8 cellular contexts compared by ENCODE assay signal in genomic region chr14:81990312-81990761, GRCh38.
A peak's percentile ranks its signal among the peaks of the same experiment; 100 is the strongest.
DNase-seq lines count a peak whose midpoint lies in the region; ATAC-seq, FAIRE-seq and TF ChIP-seq lines count a peak whose summit lies in the region.

No MANE protein-coding gene starts in this region.

- POLR2A ChIA-PET in OCI-LY7 (lab: Charles Lee): interaction anchor here (0.7 to 1.1 kb wide), 2 partner anchors 9 to 347 kb away, joined by 3 read pairs; no protein-coding TSS in a partner anchor

- no peaks in the 10 kb centered on the region for H3K36me3 ChIP-seq in OCI-LY7 (ENCODE audit: insufficient read depth, low read length)
- no peaks in the 10 kb centered on the region for H3K36me3 ChIP-seq in body of pancreas (replicated peaks in 1 of 2; ENCODE audit: insufficient read depth in 1 of 2, low read depth in 2 of 2)

- H3K4me3 ChIP-seq in OCI-LY7 (ENCODE audit: low read depth, low read length, poor library complexity, severe bottlenecking): no peak overlapping the region
- no peak overlapping the region for H3K4me3 ChIP-seq in body of pancreas

- H2AFZ ChIP-seq in OCI-LY7 (ENCODE audit: low read length): no peak overlapping the region

- no peaks in the 10 kb centered on the region for H3K9me2 ChIP-seq in OCI-LY7 (ENCODE audit: insufficient read depth, low read length)

- CTCF ChIA-PET in OCI-LY7 (lab: Charles Lee; ENCODE audit: unreplicated experiment): no interaction called here

- DNase-seq in COLO668 (lab: John Stamatoyannopoulos, UW; ENCODE audit: unreplicated experiment) (peak; percentile 56), OCI-LY7 (ENCODE audit: low spot score) (peak; percentile 57), body of pancreas (peak; percentile 58 to 66 (median 60))
- DNase-seq in stimulated activated CD4-positive, alpha-beta T cell treated with anti-CD3 and anti-CD28 coated beads, Interleukin-1b, Interleukin-23, amount 100 ng/mL, for 48 hours: peak; percentile 15

- ATAC-seq in GM18873 (IDR thresholded peaks at IDR 0.05; ENCODE audit: low FRiP score, unreplicated experiment): peak; percentile 52
- peak; percentile 56 for ATAC-seq in HG03457 (IDR thresholded peaks at IDR 0.05; ENCODE audit: unreplicated experiment)
- peak; percentile 69 for ATAC-seq in body of pancreas
- ATAC-seq in HG03280 (IDR thresholded peaks at IDR 0.05; ENCODE audit: unreplicated experiment): no peak

- intact Hi-C loops in OCI-LY7 (cut with micrococcal nuclease; ENCODE audit: unreplicated experiment): loop anchor here (2.0 to 10.0 kb wide), 3 partner anchors 280 to 423 kb away; no protein-coding TSS in a partner anchor
- intact Hi-C loops in body of pancreas (cut with DNase I): no loop called here

- no peak overlapping the region for H3K4me2 ChIP-seq in OCI-LY7 (ENCODE audit: low read length)

- H3K9me3 ChIP-seq in OCI-LY7 (ENCODE audit: low read length) (no peaks in the 10 kb centered on the region), body of pancreas (no peaks in the 10 kb centered on the region)

- H3K79me2 ChIP-seq in OCI-LY7 (ENCODE audit: insufficient read depth, low read depth, low read length): no peaks in the 10 kb centered on the region

- TF ChIP-seq CTCF in OCI-LY7 (conservative IDR thresholded peaks at IDR 0.05; ENCODE audit: low read length) (peak; percentile 91), body of pancreas (IDR thresholded peaks at IDR 0.05) (peak; percentile 73 to 92 (median 85))

- H3K27ac ChIP-seq in OCI-LY7 (ENCODE audit: low read depth, low read length, poor library complexity, severe bottlenecking) (no peak overlapping the region), body of pancreas (no peak overlapping the region)

- BruUV-seq in OCI-LY7 (replicated peaks; lab: Mats Ljungman, UMichigan): no TSS peak

- no peak for TF ChIP-seq POLR2A in body of pancreas (IDR thresholded peaks at IDR 0.05)

- H4K20me1 ChIP-seq in OCI-LY7 (ENCODE audit: insufficient read depth, low read length): no peaks in the 10 kb centered on the region

- H3K4me1 ChIP-seq in OCI-LY7 (ENCODE audit: insufficient read depth, low read length, poor library complexity, severe bottlenecking) (no peaks in the 10 kb centered on the region), body of pancreas (no peaks in the 10 kb centered on the region)

- H3K27me3 ChIP-seq in body of pancreas: no peaks in the 10 kb centered on the region

- peak; percentile 81 for FAIRE-seq in islet of Langerhans (lab: Jason Lieb, UNC)

- 12 to 13% methylated on average over 7 of the region's 7 CpGs for WGBS in body of pancreas, 2 donors
